8 cellular contexts compared by ENCODE assay signal in the genomic region with DNA sequence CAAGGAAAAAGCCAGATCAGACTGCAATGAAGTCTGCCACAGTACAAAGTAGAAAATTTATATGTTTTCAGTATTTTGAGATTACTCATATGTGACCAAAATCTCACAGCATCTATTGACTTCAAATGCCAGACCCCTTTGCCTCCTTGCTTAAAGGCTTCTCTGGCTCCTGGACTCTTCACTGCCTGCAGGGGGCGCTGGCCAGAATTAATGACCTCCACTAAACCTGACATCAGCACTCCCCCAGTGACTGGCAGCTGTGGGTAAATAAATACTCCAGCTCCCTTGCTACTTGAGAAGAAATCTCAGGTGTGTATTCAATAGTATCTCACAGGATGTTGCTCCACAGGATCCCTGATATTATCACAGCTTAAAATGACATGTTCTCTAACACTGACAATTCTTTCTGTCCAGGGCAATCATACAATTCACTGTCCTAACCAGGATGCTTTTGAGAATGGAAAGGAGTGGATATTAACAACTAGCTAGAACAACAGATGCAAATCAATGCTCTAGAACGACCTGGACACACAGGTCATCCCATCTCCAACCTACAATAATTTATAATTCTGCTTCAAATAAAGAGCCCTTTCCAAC. TPM values are rescaled to one million over a fixed set of nuclear protein-coding genes. Genes with fewer than 3 reads are reported as not detected.
DNase-seq lines count a peak whose midpoint lies in the region; ATAC-seq lines count a peak whose summit lies in the region.

No MANE protein-coding gene starts in this region.

- H3K27ac ChIP-seq in right cardiac atrium (ENCODE audit: low read length): no peak overlapping the region

- H3K27me3 ChIP-seq in right cardiac atrium (ENCODE audit: control insufficient read depth, insufficient read depth): no peaks in the 10 kb centered on the region

- H3K4me1 Mint-ChIP-seq in activated naive CD4-positive, alpha-beta T cell treated with anti-CD3 and anti-CD28 coated beads, Interleukin-2, amount 10 ng/mL, durations not matched to agents 7 days and 5 days: peaks cover 39% of the 10 kb centered on the region

- no peaks in the 10 kb centered on the region for H3K27me3 Mint-ChIP-seq in activated naive CD4-positive, alpha-beta T cell treated with anti-CD3 and anti-CD28 coated beads, Interleukin-2, amount 10 ng/mL, durations not matched to agents 7 days and 5 days

- CTCF ChIA-PET in activated naive CD4-positive, alpha-beta T cell treated with anti-CD3 and anti-CD28 coated beads, Interleukin-2, amount 10 ng/mL, durations not matched to agents 7 days and 5 days (lab: Charles Lee): interaction anchor here (0.6 to 2.7 kb wide), 9 partner anchors 11 to 279 kb away, joined by 3 to 10 read pairs (median 3); a partner anchor contains a TSS

- intact Hi-C loops in right cardiac atrium (cut with DNase I): loop anchor here in 3 of 4 donors (10.0 kb wide), 2 partner anchors 95 to 105 kb away; no protein-coding TSS in a partner anchor

- peak; percentile 72 for DNase-seq in DMS53 treated with DMSO at 0.1 percent for 48 hours (lab: John Stamatoyannopoulos, UW; ENCODE audit: unreplicated experiment)
- DNase-seq in M059J (ENCODE audit: low read depth): peak; percentile 53
- peak; percentile 90 for DNase-seq in SK-MEL-5 (ENCODE audit: low read depth, low spot score)
- peak; percentile 80 for DNase-seq in activated naive CD4-positive, alpha-beta T cell treated with anti-CD3 and anti-CD28 coated beads, Interleukin-2, amount 10 ng/mL, durations not matched to agents 7 days and 5 days
- DNase-seq in right cardiac atrium: peak; percentile 57 to 71 (median 69)
- peak; percentile 72 for DNase-seq in stimulated activated CD4-positive, alpha-beta T cell treated with anti-CD3 and anti-CD28 coated beads, Interleukin-4, amount 100 ng/mL, for 1 hour
- DNase-seq in COLO829 (ENCODE audit: low spot score): no peak

- H3K9me3 Mint-ChIP-seq in activated naive CD4-positive, alpha-beta T cell treated with anti-CD3 and anti-CD28 coated beads, Interleukin-2, amount 10 ng/mL, durations not matched to agents 7 days and 5 days: no peaks in the 10 kb centered on the region

- WGBS in right cardiac atrium: 30% methylated on average over 2 of the region's 2 CpGs

- peaks cover 2% of the 10 kb centered on the region for H3K4me1 ChIP-seq in right cardiac atrium (ENCODE audit: control insufficient read depth, insufficient read depth, low read length)

- H3K27ac Mint-ChIP-seq in activated naive CD4-positive, alpha-beta T cell treated with anti-CD3 and anti-CD28 coated beads, Interleukin-2, amount 10 ng/mL, durations not matched to agents 7 days and 5 days: no peak overlapping the region

- no peak for ATAC-seq in right cardiac atrium
- no peak for ATAC-seq in HG03159 (IDR thresholded peaks at IDR 0.05; ENCODE audit: unreplicated experiment)

- no peak overlapping the region for H3K4me3 ChIP-seq in right cardiac atrium (ENCODE audit: low read length)

- in situ Hi-C loops in SK-MEL-5 (cut with HindIII; ENCODE audit: low pct_unique_long_range_greater_than_20kb, low sequenced_read_pairs): no loop called here

- no peaks in the 10 kb centered on the region for H3K9me3 ChIP-seq in right cardiac atrium (ENCODE audit: control insufficient read depth, low read length)

- peaks cover 50% of the 10 kb centered on the region for H3K36me3 Mint-ChIP-seq in activated naive CD4-positive, alpha-beta T cell treated with anti-CD3 and anti-CD28 coated beads, Interleukin-2, amount 10 ng/mL, durations not matched to agents 7 days and 5 days

- H3K4me3 Mint-ChIP-seq in activated naive CD4-positive, alpha-beta T cell treated with anti-CD3 and anti-CD28 coated beads, Interleukin-2, amount 10 ng/mL, durations not matched to agents 7 days and 5 days: no peak overlapping the region

RNA-seq across cellular contexts. Expression of a gene that starts 4.0 kb away (rescaled TPM):
- total RNA-seq in M059J (2014; rRNA removed; shearing (Covaris generic)): 36.9 and 83.7 TPM in 2 replicates
- 149 and 159 TPM in 2 replicates for total RNA-seq in SK-MEL-5 (2014; rRNA removed; shearing (Covaris generic))
- polyA plus RNA-seq in SK-MEL-5 (2015; cell fraction: cytosol; rRNA removed): 115 and 131 TPM in 2 replicates
- 184 and 204 TPM in 2 replicates for polyA plus RNA-seq in SK-MEL-5 (2015; cell fraction: nucleus; rRNA removed)
- total RNA-seq in right cardiac atrium: 10 to 100 TPM; 69.6 to 88.1 (median 71.8) TPM
- 54.3 TPM for polyA plus RNA-seq in right cardiac atrium

RNA-seq across cellular contexts. Expression of a gene that starts 13.2 kb away (rescaled TPM):
- 79.3 and 139 TPM in 2 replicates for total RNA-seq in M059J (2014; rRNA removed; shearing (Covaris generic))
- total RNA-seq in SK-MEL-5 (2014; rRNA removed; shearing (Covaris generic)): 139 and 154 TPM in 2 replicates
- polyA plus RNA-seq in SK-MEL-5 (2015; cell fraction: cytosol; rRNA removed): 261 and 268 TPM in 2 replicates
- 77.7 and 103 TPM in 2 replicates for polyA plus RNA-seq in SK-MEL-5 (2015; cell fraction: nucleus; rRNA removed)
- 10 to 100 TPM; 61.0 to 82.0 (median 70.1) TPM for total RNA-seq in right cardiac atrium
- 57.6 TPM for polyA plus RNA-seq in right cardiac atrium

RNA-seq across cellular contexts. Expression of a gene that starts 21.4 kb away (rescaled TPM):
- total RNA-seq in M059J (2014; rRNA removed; shearing (Covaris generic)): 0.20 TPM in 1 of 2 replicates, not detected in the other
- 0.05 and 0.37 TPM in 2 replicates for total RNA-seq in SK-MEL-5 (2014; rRNA removed; shearing (Covaris generic))
- polyA plus RNA-seq in SK-MEL-5 (2015; cell fraction: cytosol; rRNA removed): not detected in 2 replicates
- polyA plus RNA-seq in SK-MEL-5 (2015; cell fraction: nucleus; rRNA removed): not detected in 2 replicates
- under 1 TPM in 2 of 4 donors, not detected in 2; 0.20 to 0.53 TPM for total RNA-seq in right cardiac atrium
- 0.59 TPM for polyA plus RNA-seq in right cardiac atrium

RNA-seq across cellular contexts. Expression of a gene that starts 21.5 kb away (rescaled TPM):
- 95.0 and 99.0 TPM in 2 replicates for total RNA-seq in M059J (2014; rRNA removed; shearing (Covaris generic))
- 123 and 145 TPM in 2 replicates for total RNA-seq in SK-MEL-5 (2014; rRNA removed; shearing (Covaris generic))
- polyA plus RNA-seq in SK-MEL-5 (2015; cell fraction: cytosol; rRNA removed): 79.9 and 98.0 TPM in 2 replicates
- 10.7 and 17.0 TPM in 2 replicates for polyA plus RNA-seq in SK-MEL-5 (2015; cell fraction: nucleus; rRNA removed)
- 10 to 100 TPM; 64.4 to 74.4 (median 70.7) TPM for total RNA-seq in right cardiac atrium
- polyA plus RNA-seq in right cardiac atrium: 142 TPM

RNA-seq across cellular contexts. Expression of a gene that starts 24.3 kb away (rescaled TPM):
- not detected in 2 replicates for total RNA-seq in M059J (2014; rRNA removed; shearing (Covaris generic))
- total RNA-seq in SK-MEL-5 (2014; rRNA removed; shearing (Covaris generic)): 0.26 and 0.69 TPM in 2 replicates
- 1.2 TPM in 2 replicates for polyA plus RNA-seq in SK-MEL-5 (2015; cell fraction: cytosol; rRNA removed)
- 4.8 and 8.4 TPM in 2 replicates for polyA plus RNA-seq in SK-MEL-5 (2015; cell fraction: nucleus; rRNA removed)
- under 1 TPM; 0.37 to 0.67 (median 0.51) TPM for total RNA-seq in right cardiac atrium
- 0.52 TPM for polyA plus RNA-seq in right cardiac atrium
